17 cellular contexts compared by ENCODE assay signal in the genomic region with DNA sequence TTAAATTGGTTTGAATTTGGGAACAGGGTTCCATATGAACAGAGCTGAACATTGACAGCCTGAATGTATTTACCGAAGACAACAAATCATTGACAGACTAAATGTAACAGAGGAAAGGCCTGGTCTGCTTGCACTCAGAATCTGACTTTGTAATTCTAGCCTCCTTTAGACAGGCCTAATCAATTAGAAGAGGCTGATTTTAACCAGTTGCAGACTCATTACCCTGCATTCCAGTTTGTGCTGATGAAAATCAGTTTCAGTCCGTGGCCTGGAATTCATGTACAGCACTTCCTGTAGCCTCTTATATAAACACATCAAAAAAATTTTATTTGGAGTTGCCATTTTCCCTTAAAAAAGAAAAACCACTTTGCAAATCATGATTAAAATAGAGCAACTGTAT.
"Had no signal": no experiment of that assay in that cellular context is flagged by ENCODE, and none has a peak within 500 bp of the region (broad histone marks: within the 10 kb centered on the region; RNA-seq: fewer than 3 reads in every experiment).

No MANE protein-coding gene starts in this region.

- ATAC-seq: activated T-helper 17 cell treated with anti-CD3 and anti-CD28 coated beads, Interleukin-2, amount 50 U/mL, for 72 hours; effector memory CD8-positive, alpha-beta T cell; left lung; stimulated activated naive CD8-positive, alpha-beta T cell treated with anti-CD3 and anti-CD28 coated beads, Interleukin-15, amount 100 ng/mL, for 72 hours; T-helper 17 cell had no signal

- H3K27ac ChIP-seq: adrenal gland, left lung, ovary, thoracic aorta, vagina had no signal

- H3K27me3 ChIP-seq: adrenal gland, left lung, ovary, vagina had no signal

- H3K9me3 ChIP-seq: adrenal gland, left lung, ovary, thoracic aorta, vagina had no signal

- H3K36me3 ChIP-seq: adrenal gland, ovary, thoracic aorta, vagina had no signal

- DNase-seq: activated B cell treated with CpG ODN at 0.5 μM for 24 hours; activated CD4-positive, alpha-beta T cell treated with anti-CD3 and anti-CD28 coated beads, Interleukin-2, amount 10 ng/mL, durations not matched to agents 7 days and 5 days; activated naive CD4-positive, alpha-beta T cell treated with anti-CD3 and anti-CD28 coated beads, Interleukin-2, amount 10 ng/mL, durations not matched to agents 7 days and 5 days; activated T-cell treated with anti-CD3 and anti-CD28 coated beads for 4 hours; adrenal gland; effector memory CD8-positive, alpha-beta T cell; foreskin melanocyte; head of caudate nucleus; islet precursor cell; left lung; ovary; stimulated activated CD4-positive, alpha-beta T cell treated with anti-CD3 and anti-CD28 coated beads, Interleukin-4, amount 100 ng/mL, for 1 hour; stimulated activated naive CD8-positive, alpha-beta T cell treated with anti-CD3 and anti-CD28 coated beads, Interleukin-15, amount 100 ng/mL, for 72 hours; T-helper 17 cell had no signal

- H3K4me3 ChIP-seq: adrenal gland, left lung, ovary, thoracic aorta, vagina had no signal
